25 cellular contexts compared by ENCODE assay signal in genomic region chr11:34198523-34198922, GRCh38.
A peak's percentile ranks its signal among the peaks of the same experiment; 100 is the strongest.
DNase-seq lines count a peak whose midpoint lies in the region; ATAC-seq, FAIRE-seq and TF ChIP-seq lines count a peak whose summit lies in the region.
"Had no signal": no experiment of that assay in that cellular context is flagged by ENCODE, and none has a peak within 500 bp of the region (broad histone marks: within the 10 kb centered on the region; RNA-seq: fewer than 3 reads in every experiment).

No MANE protein-coding gene starts in this region.

- H3K27me3 Mint-ChIP-seq in activated CD4-positive, alpha-beta memory T cell treated with anti-CD3 and anti-CD28 coated beads, Interleukin-2, amount 10 ng/mL, durations not matched to agents 7 days and 5 days, result no peaks in the 10 kb centered on the region

- in situ Hi-C loops in HepG2 (cut with HindIII; ENCODE audit: extremely low pct_ligation_motif_present, low pct_unique_long_range_greater_than_20kb), result no loop called here

- peak; percentile 28 for DNase-seq in NK-92 treated with Interleukin-12 subunit alpha and Interleukin-12 subunit beta, amount 100 ng/mL, for 24 hours (lab: John Stamatoyannopoulos, UW)
- DNase-seq in NK-92 (lab: John Stamatoyannopoulos, UW; ENCODE audit: unreplicated experiment) (no peak), HepG2 (ENCODE audit: low spot score) (no peak), DMS53 (lab: John Stamatoyannopoulos, UW) (no peak), SIG-M5 (lab: John Stamatoyannopoulos, UW) (no peak)
- DNase-seq in activated CD4-positive, alpha-beta memory T cell treated with anti-CD3 and anti-CD28 coated beads, Interleukin-2, amount 10 ng/mL, durations not matched to agents 7 days and 5 days, result peak; percentile 51
- DNase-seq: activated effector memory CD4-positive, alpha-beta T cell treated with Interleukin-2 at 50 U/mL for 16 hours; amygdala; Calu3; islet precursor cell; NCI-H1436 treated with DMSO at 0.1 percent for 48 hours; NCI-H2171 treated with DMSO at 0.1 percent for 48 hours; NCI-H748 treated with DMSO at 0.1 percent for 48 hours; nucleus accumbens; retina; stimulated activated CD4-positive, alpha-beta T cell treated with anti-CD3 and anti-CD28 coated beads, Interleukin-4, amount 100 ng/mL, for 4 hours; T-helper 17 cell; upper lobe of left lung had no signal

- H3K27me3 ChIP-seq in HepG2 (ENCODE audit: control insufficient read depth in 1 of 2, insufficient read depth in 2 of 2, low read length in 2 of 2), result no peaks in the 10 kb centered on the region
- H3K27me3 ChIP-seq: hepatocyte, upper lobe of left lung had no signal

- POLR2A ChIA-PET in activated CD4-positive, alpha-beta memory T cell treated with anti-CD3 and anti-CD28 coated beads, Interleukin-2, amount 10 ng/mL, durations not matched to agents 7 days and 5 days (lab: Charles Lee), result interaction anchor here (0.7 kb wide), 2 partner anchors 93 to 159 kb away, joined by 3 read pairs; partner anchors contain the start of gene ABTB2
- POLR2A ChIA-PET in HepG2 (lab: Yijun Ruan, JAX), result no interaction called here

- H3K27ac ChIP-seq in HepG2 (ENCODE audit: extremely low read length, insufficient read depth, low read length), result no peak overlapping the region
- H3K27ac ChIP-seq: 22Rv1, hepatocyte, upper lobe of left lung had no signal

- no peaks in the 10 kb centered on the region for H3K9me3 ChIP-seq in HepG2 (ENCODE audit: low read length)
- H3K9me3 ChIP-seq: upper lobe of left lung had no signal

- no TSS peak for BruUV-seq in HepG2 (replicated peaks; lab: Mats Ljungman, UMichigan)

- H3K79me2 ChIP-seq in HepG2 (ENCODE audit: insufficient read depth, low read length), result no peaks in the 10 kb centered on the region
- H3K79me2 ChIP-seq: hepatocyte had no signal

- H3K9ac ChIP-seq in HepG2 (ENCODE audit: insufficient read depth, low read depth, low read length), result no peak overlapping the region

- TF ChIP-seq POLR2A in HepG2 (IDR thresholded peaks at IDR 0.05; ENCODE audit: insufficient read depth in 1 of 2, low read depth in 2 of 2, low read length in 2 of 2), result no peak
- no peak for TF ChIP-seq POLR2A in GM18505 (IDR thresholded peaks at IDR 0.05; ENCODE audit: borderline replicate concordance, extremely low read depth, insufficient read depth, insufficient read length)

- no peak overlapping the region for H3K4me2 ChIP-seq in HepG2 (ENCODE audit: low read depth, low read length)
- H3K4me2 ChIP-seq: hepatocyte had no signal

- H3K4me3 ChIP-seq in HepG2 (replicated peaks in 1 of 3; ENCODE audit: insufficient read depth in 1 of 3, low read depth in 2 of 3, low read length in 3 of 3), result no peak overlapping the region
- H3K4me3 ChIP-seq: hepatocyte, upper lobe of left lung had no signal

- no peak overlapping the region for H3K4me3 Mint-ChIP-seq in activated CD4-positive, alpha-beta memory T cell treated with anti-CD3 and anti-CD28 coated beads, Interleukin-2, amount 10 ng/mL, durations not matched to agents 7 days and 5 days
- H3K4me3 Mint-ChIP-seq: T-helper 17 cell, WTC11 had no signal

- peaks cover 23 to 44% of the 10 kb centered on the region in 2 experiments; a peak in 4 of 5 replicates for H3K36me3 ChIP-seq in HepG2 (replicated peaks in 1 of 2; ENCODE audit: control insufficient read depth in 1 of 2, insufficient read depth in 2 of 2, low read length in 2 of 2)
- H3K36me3 ChIP-seq: upper lobe of left lung had no signal

- H4K20me1 ChIP-seq in HepG2 (ENCODE audit: insufficient read depth, low read length), result no peaks in the 10 kb centered on the region

- peak overlapping the region; percentile 53 for H3K27ac Mint-ChIP-seq in activated CD4-positive, alpha-beta memory T cell treated with anti-CD3 and anti-CD28 coated beads, Interleukin-2, amount 10 ng/mL, durations not matched to agents 7 days and 5 days
- H3K27ac Mint-ChIP-seq: T-helper 17 cell, WTC11 had no signal

- peaks cover 17% of the 10 kb centered on the region for H3K4me1 ChIP-seq in HepG2 (ENCODE audit: insufficient read depth, low read length)
- H3K4me1 ChIP-seq: upper lobe of left lung had no signal

- H3K36me3 Mint-ChIP-seq in activated CD4-positive, alpha-beta memory T cell treated with anti-CD3 and anti-CD28 coated beads, Interleukin-2, amount 10 ng/mL, durations not matched to agents 7 days and 5 days (ENCODE audit: low read depth), result no peaks in the 10 kb centered on the region

- ATAC-seq in HG03354 (IDR thresholded peaks at IDR 0.05; ENCODE audit: poor library complexity, severe bottlenecking, unreplicated experiment) (peak; percentile 48), HepG2 (peak; percentile 32; the same call in 1 of the 3 replicates), GM18505 (IDR thresholded peaks at IDR 0.05; ENCODE audit: unreplicated experiment) (no peak)
- ATAC-seq: T-helper 17 cell, WTC11 had no signal

- WGBS in HepG2 (ENCODE audit: low lambda C conversion rate), result 100% methylated on average over 6 of the region's 6 CpGs

- peaks cover 45% of the 10 kb centered on the region for H3K4me1 Mint-ChIP-seq in activated CD4-positive, alpha-beta memory T cell treated with anti-CD3 and anti-CD28 coated beads, Interleukin-2, amount 10 ng/mL, durations not matched to agents 7 days and 5 days

- H2AFZ ChIP-seq in HepG2 (ENCODE audit: low read length), result no peak overlapping the region
- H2AFZ ChIP-seq: hepatocyte had no signal

- TF ChIP-seq CTCF in HepG2 (CRISPR knock-in tag; IDR thresholded peaks at IDR 0.05), result no peak

- TF ChIP-seq RAD21 in HepG2 (CRISPR knock-in tag; IDR thresholded peaks at IDR 0.05), result no peak

- H3K9me3 Mint-ChIP-seq in activated CD4-positive, alpha-beta memory T cell treated with anti-CD3 and anti-CD28 coated beads, Interleukin-2, amount 10 ng/mL, durations not matched to agents 7 days and 5 days, result no peaks in the 10 kb centered on the region
- H3K9me3 Mint-ChIP-seq: WTC11 had no signal

- TF ChIP-seq EP300 in HepG2 (IDR thresholded peaks at IDR 0.05; ENCODE audit: low read depth in 2 of 2, low read length in 2 of 2) (no peak), HepG2 (CRISPR knock-in tag; IDR thresholded peaks at IDR 0.05; ENCODE audit: borderline replicate concordance) (no peak)

- FAIRE-seq in HepG2 (lab: Jason Lieb, UNC), result no peak
- FAIRE-seq: G401.6, GM19239 had no signal

- intact Hi-C loops in HepG2 (cut with micrococcal nuclease; ENCODE audit: unreplicated experiment), result no loop called here

- CTCF ChIA-PET in activated CD4-positive, alpha-beta memory T cell treated with anti-CD3 and anti-CD28 coated beads, Interleukin-2, amount 10 ng/mL, durations not matched to agents 7 days and 5 days (lab: Charles Lee), result interaction anchor here (0.6 kb wide), 1 partner anchor 24 kb away, joined by 3 read pairs; no protein-coding TSS in a partner anchor
- CTCF ChIA-PET in HepG2 (lab: Yijun Ruan, JAX; ENCODE audit: low intra/inter-chr PET ratio, low total read pairs), result no interaction called here

TF ChIP-seq in HepG2, 621 proteins besides CTCF, POLR2A, EP300 and RAD21:
- TF ChIP-seq HNF4A (CRISPR knock-in tag; IDR thresholded peaks at IDR 0.05) (0 out of 2 replicates have a peak, but pooled peaks have one; percentile 24), MXD1 (CRISPR knock-in tag; IDR thresholded peaks at IDR 0.05) (no peak)

Comparison
In these comparisons a context has a peak if more than half of its experiments do, and no peak if none do; other contexts are left out.
1. DNase-seq: peak in NK-92 treated with Interleukin-12 subunit alpha and Interleukin-12 subunit beta, amount 100 ng/mL, for 24 hours (single experiment) and activated CD4-positive, alpha-beta memory T cell treated with anti-CD3 and anti-CD28 coated beads, Interleukin-2, amount 10 ng/mL, durations not matched to agents 7 days and 5 days (single experiment); none in NK-92 (single experiment), HepG2 (single experiment), DMS53 (single experiment) and SIG-M5 (single experiment).